37 cellular contexts compared by ENCODE assay signal in the genomic region with DNA sequence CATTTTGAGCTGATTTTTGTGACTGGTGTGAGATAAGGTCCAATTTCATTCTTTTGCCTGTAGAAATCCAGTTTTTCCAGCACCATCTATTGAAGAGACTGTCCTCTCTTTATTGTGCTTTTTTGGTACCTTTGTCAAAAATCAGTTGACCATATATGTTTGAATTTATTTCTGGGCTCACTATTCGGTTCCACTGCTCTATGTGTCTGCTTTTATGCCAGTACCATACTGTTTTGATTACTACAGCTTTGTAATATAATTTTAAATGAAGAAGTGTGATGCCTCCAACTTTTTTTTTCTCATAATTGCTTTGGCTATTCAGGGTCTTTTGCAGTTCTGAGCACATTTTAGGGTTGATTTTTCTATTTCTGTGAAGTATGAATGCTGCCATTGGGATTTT.
"Had no signal": no experiment of that assay in that cellular context is flagged by ENCODE, and none has a peak within 500 bp of the region (broad histone marks: within the 10 kb centered on the region; RNA-seq: fewer than 3 reads in every experiment).

No MANE protein-coding gene starts in this region.

- DNase-seq: activated CD4-positive, alpha-beta memory T cell treated with anti-CD3 and anti-CD28 coated beads, Interleukin-2, amount 10 ng/mL, durations not matched to agents 7 days and 5 days; activated CD4-positive, alpha-beta T cell treated with anti-CD3 and anti-CD28 coated beads for 1 hour; activated CD4-positive, alpha-beta T cell treated with anti-CD3 and anti-CD28 coated beads for 36 hours; activated CD4-positive, alpha-beta T cell treated with anti-CD3 and anti-CD28 coated beads for 48 hours; activated CD4-positive, alpha-beta T cell treated with anti-CD3 and anti-CD28 coated beads, Interleukin-2, amount 10 ng/mL, durations not matched to agents 7 days and 5 days; activated CD4-positive, alpha-beta T cell treated with anti-CD3 and anti-CD28 coated beads, Interleukin-2, amount 50 U/mL, for 48 hours; activated CD4-positive, CD25-positive, alpha-beta regulatory T cell; activated CD8-positive, alpha-beta memory T cell treated with anti-CD3 and anti-CD28 coated beads, Interleukin-2, amount 50 U/mL, for 4 hours; activated effector memory CD4-positive, alpha-beta T cell treated with Interleukin-2 at 50 U/mL for 16 hours; activated gamma-delta T cell; activated naive CD4-positive, alpha-beta T cell treated with anti-CD3 and anti-CD28 coated beads, Interleukin-2, amount 10 ng/mL, durations not matched to agents 7 days and 5 days; activated naive CD4-positive, alpha-beta T cell treated with Interleukin-2 at 50 U/mL for 16 hours; activated naive CD8-positive, alpha-beta T cell treated with anti-CD3 and anti-CD28 coated beads, Interleukin-2, amount 10 ng/mL, durations not matched to agents 7 days and 5 days; activated naive CD8-positive, alpha-beta T cell treated with anti-CD3 and anti-CD28 coated beads, Interleukin-2, amount 50 U/mL, for 24 hours; activated T-cell treated with anti-CD3 and anti-CD28 coated beads for 4 hours; activated T-cell treated with anti-CD3 and anti-CD28 coated beads, Interleukin-2, amount 50 U/mL, for 24 hours; activated T-cell treated with anti-CD3 and anti-CD28 coated beads, Interleukin-2, amount 50 U/mL, for 48 hours; amygdala; anterior cingulate cortex; caudate nucleus; cerebellar nuclear complex; colonic mucosa; T-helper 2 cell; T-helper 9 cell had no signal

- H3K4me3 Mint-ChIP-seq: activated CD4-positive, alpha-beta memory T cell treated with anti-CD3 and anti-CD28 coated beads, Interleukin-2, amount 10 ng/mL, durations not matched to agents 7 days and 5 days; activated CD4-positive, alpha-beta T cell treated with anti-CD3 and anti-CD28 coated beads for 36 hours; activated CD4-positive, alpha-beta T cell treated with anti-CD3 and anti-CD28 coated beads, Interleukin-2, amount 10 ng/mL, durations not matched to agents 7 days and 5 days; activated naive CD4-positive, alpha-beta T cell treated with anti-CD3 and anti-CD28 coated beads, Interleukin-2, amount 10 ng/mL, durations not matched to agents 7 days and 5 days; activated naive CD4-positive, alpha-beta T cell treated with anti-CD3 and anti-CD28 coated beads, Interleukin-2, amount 50 U/mL, for 24 hours; activated naive CD8-positive, alpha-beta T cell; activated naive CD8-positive, alpha-beta T cell treated with anti-CD3 and anti-CD28 coated beads, Interleukin-2, amount 10 ng/mL, durations not matched to agents 7 days and 5 days; activated naive CD8-positive, alpha-beta T cell treated with anti-CD3 and anti-CD28 coated beads, Interleukin-2, amount 50 U/mL, for 24 hours; activated T-cell treated with anti-CD3 and anti-CD28 coated beads, Interleukin-2, amount 50 U/mL, for 24 hours; brain; central memory CD8-positive, alpha-beta T cell; T-helper 1 cell treated with Interleukin-12 subunit alpha and Interleukin-12 subunit beta and Interleukin-4 antibody, amounts not matched to agents 30 μg/mL and 1 μg/mL, for 36 hours; T-helper 2 cell treated with Interferon-gamma antibody and Interleukin-4, amounts not matched to agents 5 μg/mL and 100 μg/mL, for 36 hours had no signal

- H3K4me3 ChIP-seq: ascending aorta, cardiac muscle cell, colonic mucosa had no signal

- H3K4me1 ChIP-seq: ascending aorta, colonic mucosa had no signal

- H3K4me1 Mint-ChIP-seq: activated CD4-positive, alpha-beta memory T cell treated with anti-CD3 and anti-CD28 coated beads, Interleukin-2, amount 10 ng/mL, durations not matched to agents 7 days and 5 days; activated CD4-positive, alpha-beta T cell treated with anti-CD3 and anti-CD28 coated beads for 36 hours; activated CD4-positive, alpha-beta T cell treated with anti-CD3 and anti-CD28 coated beads, Interleukin-2, amount 10 ng/mL, durations not matched to agents 7 days and 5 days; activated naive CD4-positive, alpha-beta T cell treated with anti-CD3 and anti-CD28 coated beads, Interleukin-2, amount 10 ng/mL, durations not matched to agents 7 days and 5 days; activated naive CD4-positive, alpha-beta T cell treated with anti-CD3 and anti-CD28 coated beads, Interleukin-2, amount 50 U/mL, for 24 hours; brain; central memory CD8-positive, alpha-beta T cell had no signal

- FAIRE-seq: bronchial epithelial cell, TTC549 had no signal

- H3K27me3 ChIP-seq: ascending aorta, cardiac muscle cell, colonic mucosa had no signal

- H3K27ac ChIP-seq: ascending aorta, cardiac muscle cell, colonic mucosa, VCaP had no signal

- H3K36me3 ChIP-seq: ascending aorta, cardiac muscle cell, colonic mucosa had no signal

- H3K9me3 Mint-ChIP-seq: activated CD4-positive, alpha-beta memory T cell treated with anti-CD3 and anti-CD28 coated beads, Interleukin-2, amount 10 ng/mL, durations not matched to agents 7 days and 5 days; activated CD4-positive, alpha-beta T cell treated with anti-CD3 and anti-CD28 coated beads, Interleukin-2, amount 10 ng/mL, durations not matched to agents 7 days and 5 days; activated naive CD4-positive, alpha-beta T cell treated with anti-CD3 and anti-CD28 coated beads, Interleukin-2, amount 10 ng/mL, durations not matched to agents 7 days and 5 days; activated naive CD4-positive, alpha-beta T cell treated with anti-CD3 and anti-CD28 coated beads, Interleukin-2, amount 50 U/mL, for 24 hours; activated naive CD8-positive, alpha-beta T cell treated with anti-CD3 and anti-CD28 coated beads, Interleukin-2, amount 10 ng/mL, durations not matched to agents 7 days and 5 days; activated T-cell treated with anti-CD3 and anti-CD28 coated beads, Interleukin-2, amount 50 U/mL, for 24 hours; activated T-helper 2 cell treated with anti-CD3 and anti-CD28 coated beads, Interferon-gamma antibody, Interleukin-2, Interleukin-4, amounts not matched to agents 10 μg/mL and 5 μg/mL and 100 μg/mL, durations not matched to agents 14 hours and 24 hours and 36 hours; central memory CD8-positive, alpha-beta T cell; T-helper 1 cell treated with Interleukin-12 subunit alpha and Interleukin-12 subunit beta and Interleukin-4 antibody, amounts not matched to agents 30 μg/mL and 1 μg/mL, for 36 hours; T-helper 2 cell treated with Interferon-gamma antibody and Interleukin-4, amounts not matched to agents 5 μg/mL and 100 μg/mL, for 36 hours had no signal

- H3K36me3 Mint-ChIP-seq: activated naive CD4-positive, alpha-beta T cell treated with anti-CD3 and anti-CD28 coated beads, Interleukin-2, amount 10 ng/mL, durations not matched to agents 7 days and 5 days; activated naive CD4-positive, alpha-beta T cell treated with anti-CD3 and anti-CD28 coated beads, Interleukin-2, amount 50 U/mL, for 24 hours; activated naive CD8-positive, alpha-beta T cell; activated naive CD8-positive, alpha-beta T cell treated with anti-CD3 and anti-CD28 coated beads, Interleukin-2, amount 10 ng/mL, durations not matched to agents 7 days and 5 days had no signal

- ATAC-seq: activated CD4-positive, alpha-beta T cell treated with anti-CD3 and anti-CD28 coated beads for 36 hours; activated CD4-positive, CD25-positive, alpha-beta regulatory T cell treated with anti-CD3 and anti-CD28 coated beads, Interleukin-2, amount 50 U/mL, for 24 hours; activated naive CD8-positive, alpha-beta T cell treated with anti-CD3 and anti-CD28 coated beads, Interleukin-2, amount 50 U/mL, for 24 hours had no signal

- H3K9me3 ChIP-seq: colonic mucosa had no signal

- H3K27ac Mint-ChIP-seq: activated CD4-positive, alpha-beta memory T cell treated with anti-CD3 and anti-CD28 coated beads, Interleukin-2, amount 10 ng/mL, durations not matched to agents 7 days and 5 days; activated CD4-positive, alpha-beta T cell treated with anti-CD3 and anti-CD28 coated beads for 36 hours; activated CD4-positive, alpha-beta T cell treated with anti-CD3 and anti-CD28 coated beads, Interleukin-2, amount 10 ng/mL, durations not matched to agents 7 days and 5 days; activated naive CD4-positive, alpha-beta T cell treated with anti-CD3 and anti-CD28 coated beads, Interleukin-2, amount 10 ng/mL, durations not matched to agents 7 days and 5 days; activated naive CD4-positive, alpha-beta T cell treated with anti-CD3 and anti-CD28 coated beads, Interleukin-2, amount 50 U/mL, for 24 hours; activated naive CD8-positive, alpha-beta T cell; activated naive CD8-positive, alpha-beta T cell treated with anti-CD3 and anti-CD28 coated beads, Interleukin-2, amount 10 ng/mL, durations not matched to agents 7 days and 5 days; activated naive CD8-positive, alpha-beta T cell treated with anti-CD3 and anti-CD28 coated beads, Interleukin-2, amount 50 U/mL, for 24 hours; activated T-cell treated with anti-CD3 and anti-CD28 coated beads, Interleukin-2, amount 50 U/mL, for 24 hours; activated T-helper 2 cell treated with anti-CD3 and anti-CD28 coated beads, Interferon-gamma antibody, Interleukin-2, Interleukin-4, amounts not matched to agents 10 μg/mL and 5 μg/mL and 100 μg/mL, durations not matched to agents 14 hours and 24 hours and 36 hours; brain; T-helper 1 cell treated with Interleukin-12 subunit alpha and Interleukin-12 subunit beta and Interleukin-4 antibody, amounts not matched to agents 30 μg/mL and 1 μg/mL, for 36 hours; T-helper 2 cell treated with Interferon-gamma antibody and Interleukin-4, amounts not matched to agents 5 μg/mL and 100 μg/mL, for 36 hours had no signal
